ENCODE assay signal across 11 cellular contexts in genomic region chr4:98447648-98448047, GRCh38.
A peak's percentile ranks its signal among the peaks of the same experiment; 100 is the strongest.
DNase-seq lines count a peak whose midpoint lies in the region; ATAC-seq, FAIRE-seq and TF ChIP-seq lines count a peak whose summit lies in the region.
"Had no signal": no experiment of that assay in that cellular context is flagged by ENCODE, and none has a peak within 500 bp of the region (broad histone marks: within the 10 kb centered on the region; RNA-seq: fewer than 3 reads in every experiment).

No MANE protein-coding gene starts in this region.

- H3F3A ChIP-seq in neural progenitor cell (ENCODE audit: low read depth) = no peaks in the 10 kb centered on the region

- RAD21 ChIA-PET in GM12878 (lab: Charles Lee; ENCODE audit: unreplicated experiment) = interaction anchor here (0.6 to 1.2 kb wide), 2 partner anchors 64 to 610 kb away, joined by 3 to 4 read pairs; no protein-coding TSS in a partner anchor

- no peaks in the 10 kb centered on the region for H3K27me3 ChIP-seq in GM12878 (replicated peaks in 1 of 2; ENCODE audit: control insufficient read depth in 2 of 2, insufficient read depth in 2 of 2, low read length in 1 of 2)
- no peaks in the 10 kb centered on the region for H3K27me3 ChIP-seq in neural progenitor cell
- H3K27me3 ChIP-seq: thyroid gland had no signal

- H4K20me1 ChIP-seq in GM12878 (ENCODE audit: control insufficient read depth, insufficient read depth) = no peaks in the 10 kb centered on the region
- no peaks in the 10 kb centered on the region for H4K20me1 ChIP-seq in neural progenitor cell (ENCODE audit: low read depth)

- TF ChIP-seq EP300 in GM12878 (IDR thresholded peaks at IDR 0.05; ENCODE audit: borderline replicate concordance in 1 of 2, control insufficient read depth in 1 of 2, low read depth in 2 of 2, low read length in 2 of 2) = no peak

- no peak overlapping the region for H2AFZ ChIP-seq in GM12878 (ENCODE audit: control insufficient read depth, low read depth, low read length)
- no peak overlapping the region for H2AFZ ChIP-seq in neural progenitor cell (replicated peaks)

- TF ChIP-seq RAD21 in GM12878 (IDR thresholded peaks at IDR 0.05; ENCODE audit: insufficient read depth, low read depth, low read length) = no peak

- in situ Hi-C loops in GM12878 (cut with MboI) = no loop called here

- H3K9me3 Mint-ChIP-seq in neural progenitor cell = peaks cover 2% of the 10 kb centered on the region

- H3K9ac ChIP-seq in GM12878 (ENCODE audit: control insufficient read depth, insufficient read depth, low read length) (no peak overlapping the region), neural progenitor cell (no peak overlapping the region)

- H3K9me3 ChIP-seq in GM12878 (replicated peaks; ENCODE audit: control insufficient read depth, insufficient read depth, low read length) (no peaks in the 10 kb centered on the region; the same call in 2 of the 3 replicates), neural progenitor cell (ENCODE audit: low read depth) (no peaks in the 10 kb centered on the region)
- H3K9me3 ChIP-seq: thyroid gland had no signal

- no peak for TF ChIP-seq CTCF in GM12878 (IDR thresholded peaks at IDR 0.05 in 2 of 3, conservative IDR thresholded peaks at IDR 0.05 in 1 of 3; ENCODE audit: control insufficient read depth in 2 of 3, extremely low read depth in 1 of 3, insufficient read depth in 1 of 3, low read depth in 3 of 3, low read length in 3 of 3)
- TF ChIP-seq CTCF in neural progenitor cell (IDR thresholded peaks at IDR 0.05) = peak; percentile 25
- TF ChIP-seq CTCF in foreskin fibroblast (IDR thresholded peaks at IDR 0.05; ENCODE audit: low read depth, low read length) = no peak

- H3K4me3 ChIP-seq in GM12878 (no peak overlapping the region), neural progenitor cell (no peak overlapping the region), foreskin fibroblast (ENCODE audit: low read depth in 1 of 2, low read length in 2 of 2) (no peak overlapping the region)
- H3K4me3 ChIP-seq: thyroid gland had no signal

- 38% methylated on average over 5 of the region's 5 CpGs for WGBS in GM12878 (ENCODE audit: insufficient coverage, insufficient replicate concordance, low lambda C conversion rate, missing lambda C conversion rate)

- intact Hi-C loops in GM12878 (cut with micrococcal nuclease; ENCODE audit: unreplicated experiment) = loop anchor here (5.0 kb wide), 2 partner anchors 185 to 305 kb away; partner anchors contain the start of genes RAP1GDS1 and STPG2

- ATAC-seq in GM12878 (peak; percentile 40), HG02763 (IDR thresholded peaks at IDR 0.05; ENCODE audit: unreplicated experiment) (no peak)

- CTCF ChIA-PET in GM12878 (lab: Yijun Ruan, JAX) = interaction anchor here (0.6 to 4.8 kb wide), 5 partner anchors 20 to 957 kb away, joined by 3 to 21 read pairs (median 4); partner anchors contain the start of gene STPG2

- H3K4me3 Mint-ChIP-seq in neural progenitor cell = no peak overlapping the region

- peak in 2 of 3 experiments; percentile 4 to 69 for DNase-seq in NCI-H1417 (lab: John Stamatoyannopoulos, UW)
- DNase-seq in NCI-H1417 treated with DMSO at 0.1 percent for 48 hours (lab: John Stamatoyannopoulos, UW) = no peak
- DNase-seq in LHCN-M2 (ENCODE audit: low read depth) = peak; percentile 71
- no peak for DNase-seq in GM12878 (ENCODE audit: low read depth, low spot score)
- DNase-seq in neural progenitor cell (ENCODE audit: low spot score) = no peak
- no peak for DNase-seq in NCI-H2029 treated with DMSO at 0.1 percent for 48 hours (lab: John Stamatoyannopoulos, UW)
- DNase-seq in foreskin fibroblast = no peak
- DNase-seq: foreskin melanocyte had no signal

- H3K79me2 ChIP-seq in GM12878 (ENCODE audit: control insufficient read depth, insufficient read depth, low read length) (no peaks in the 10 kb centered on the region), neural progenitor cell (ENCODE audit: low read depth) (no peaks in the 10 kb centered on the region)

- BruUV-seq in GM12878 (replicated peaks; lab: Mats Ljungman, UMichigan) = no TSS peak

- FAIRE-seq in GM12878 (lab: Jason Lieb, UNC) = no peak
- FAIRE-seq: A204.1 had no signal

- POLR2A ChIA-PET in GM12878 (lab: Charles Lee) = interaction anchor here (0.5 to 1.2 kb wide), 2 partner anchors 187 to 247 kb away, joined by 3 to 4 read pairs; partner anchors contain the start of gene RAP1GDS1

- H3K27ac ChIP-seq in GM12878 (ENCODE audit: control insufficient read depth, insufficient read depth) (peak overlapping the region; percentile 9; the same call in 1 of the 2 replicates), neural progenitor cell (no peak overlapping the region)
- H3K27ac ChIP-seq: thyroid gland had no signal

- H3K27ac Mint-ChIP-seq in neural progenitor cell = no peak overlapping the region

- peaks cover 2% of the 10 kb centered on the region for H3K27me3 Mint-ChIP-seq in neural progenitor cell (ENCODE audit: insufficient read depth, low read depth)

- H3K36me3 ChIP-seq in GM12878 (ENCODE audit: control insufficient read depth in 2 of 2, insufficient read depth in 2 of 2, low read length in 1 of 2) (no peaks in the 10 kb centered on the region; a peak in 1 of 4 replicates), neural progenitor cell (no peaks in the 10 kb centered on the region)

- H3K4me1 Mint-ChIP-seq in neural progenitor cell = no peaks in the 10 kb centered on the region

- SMC1A ChIA-PET in GM12878 (lab: Charles Lee; ENCODE audit: uncharacterized antibody, unreplicated experiment) = interaction anchor here (0.9 to 1.8 kb wide), 4 partner anchors 10 to 27 kb away, joined by 3 to 5 read pairs (median 4); no protein-coding TSS in a partner anchor

- H3K4me2 ChIP-seq in GM12878 (ENCODE audit: control insufficient read depth, insufficient read depth) (peak overlapping the region; percentile 39), neural progenitor cell (no peak overlapping the region)

- peaks cover 7% of the 10 kb centered on the region for H3K36me3 Mint-ChIP-seq in neural progenitor cell

- TF ChIP-seq POLR2A in GM12878 (IDR thresholded peaks at IDR 0.05; ENCODE audit: low read depth, low read length) = no peak

- H3K4me1 ChIP-seq in GM12878 (ENCODE audit: control insufficient read depth, insufficient read depth, low read length) = peaks cover 17% of the 10 kb centered on the region
- H3K4me1 ChIP-seq in neural progenitor cell = no peaks in the 10 kb centered on the region
- H3K4me1 ChIP-seq: thyroid gland had no signal

TF ChIP-seq in GM12878, 131 proteins besides CTCF, POLR2A, EP300 and RAD21:
- TF ChIP-seq IKZF1 (conservative IDR thresholded peaks at IDR 0.05) = 0 out of 2 replicates have a peak, but pooled peaks have one; percentile 13
- TF ChIP-seq USF2 (IDR thresholded peaks at IDR 0.05; ENCODE audit: borderline replicate concordance, low read depth, low read length) = no peak
- TF ChIP-seq MEF2B (IDR thresholded peaks at IDR 0.05; ENCODE audit: partially characterized antibody, poor library complexity, severe bottlenecking) = peak; percentile 26
- no peak for TF ChIP-seq SP1 (IDR thresholded peaks at IDR 0.05; ENCODE audit: low read depth, low read length)
- no peak for TF ChIP-seq ETV6 (conservative IDR thresholded peaks at IDR 0.05 in 1 of 2, IDR thresholded peaks at IDR 0.05 in 1 of 2; ENCODE audit: borderline replicate concordance in 1 of 2, low read depth in 1 of 2)
- TF ChIP-seq PAX5 (IDR thresholded peaks at IDR 0.05; ENCODE audit: borderline replicate concordance, low read depth, low read length) = peak; percentile 72
- peak in 1 of 2 experiments; percentile 72; a peak in 2 of 3 replicates for TF ChIP-seq EGR1 (IDR thresholded peaks at IDR 0.05; ENCODE audit: borderline replicate concordance in 1 of 2, low read depth in 2 of 2, low read length in 2 of 2)

Comparison
In these comparisons a context has a peak if more than half of its experiments do, and no peak if none do; other contexts are left out.
1. DNase-seq: peak in NCI-H1417 (2 of 3) and LHCN-M2 (single experiment); none in NCI-H1417 treated with DMSO at 0.1 percent for 48 hours (single experiment), GM12878 (single experiment), neural progenitor cell (single experiment), NCI-H2029 treated with DMSO at 0.1 percent for 48 hours (single experiment) and foreskin fibroblast (0 of 2).